Comparison of ENCODE assay signal across 8 cellular contexts in the genomic region with DNA sequence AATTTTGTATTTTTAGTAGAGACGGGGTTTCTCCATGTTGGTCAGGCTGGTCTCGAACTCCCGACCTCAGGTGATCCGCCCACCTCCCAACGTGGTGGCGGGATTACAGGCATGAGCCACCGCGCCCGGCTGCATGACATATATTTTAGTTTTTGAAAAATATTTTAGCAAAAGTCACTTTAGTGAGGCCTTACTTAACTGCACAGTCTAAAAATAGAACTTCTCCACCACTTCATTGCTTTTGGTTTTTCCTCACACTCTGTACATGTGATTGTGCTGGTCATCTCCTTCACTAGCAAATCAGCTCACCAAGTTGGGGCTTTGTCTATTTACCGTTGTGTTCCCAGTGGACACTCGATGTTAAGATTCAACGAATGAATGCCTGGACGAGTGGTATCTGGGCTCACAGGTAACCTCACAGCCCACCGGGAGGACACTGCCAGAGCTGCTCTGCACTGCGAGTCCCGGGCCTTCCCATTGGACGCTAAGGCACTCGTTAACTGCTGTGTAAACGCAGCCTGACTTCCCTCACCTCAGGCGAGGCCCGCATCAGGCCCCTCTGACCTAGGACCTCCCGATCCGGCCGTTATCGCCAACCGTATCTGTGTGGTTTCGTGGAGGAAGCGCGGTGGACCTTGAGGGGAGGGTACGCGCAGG. TPM values are rescaled to one million over a fixed set of nuclear protein-coding genes. Genes with fewer than 3 reads are reported as not detected.
DNase-seq lines count a peak whose midpoint lies in the region; ATAC-seq and TF ChIP-seq lines count a peak whose summit lies in the region.

No MANE protein-coding gene starts in this region.

- ATAC-seq in GM19035 (IDR thresholded peaks at IDR 0.05; ENCODE audit: unreplicated experiment) (peak; percentile 32), HG03196 (IDR thresholded peaks at IDR 0.05; ENCODE audit: unreplicated experiment) (peak; percentile 39)

- TF ChIP-seq CTCF in CD14-positive monocyte (IDR thresholded peaks at IDR 0.05) (no peak), epithelial cell of esophagus (IDR thresholded peaks at IDR 0.05; ENCODE audit: insufficient read depth, low read depth, low read length, missing control alignments) (no peak)

- H3K36me3 Mint-ChIP-seq in CD14-positive monocyte: no peaks in the 10 kb centered on the region

- peak overlapping the region; percentile 97 for H3K27ac ChIP-seq in stomach smooth muscle (ENCODE audit: low read length)

- peak overlapping the region; percentile 89 to 97 for H3K9ac ChIP-seq in stomach smooth muscle (ENCODE audit: low read length in 2 of 2)

- H3K4me3 ChIP-seq in epithelial cell of esophagus (ENCODE audit: low read length) (peak overlapping the region; percentile 80), stomach smooth muscle (ENCODE audit: low read length in 2 of 2) (peak overlapping the region; percentile 85 to 88)

- intact Hi-C loops in CD14-positive monocyte (cut with micrococcal nuclease): no loop called here

- H3K4me1 Mint-ChIP-seq in CD14-positive monocyte: peaks cover 18% of the 10 kb centered on the region

- H3K36me3 ChIP-seq in stomach smooth muscle (ENCODE audit: control insufficient read depth in 2 of 2, insufficient read depth in 2 of 2, low read length in 2 of 2): no peaks in the 10 kb centered on the region

- DNase-seq in CD14-positive monocyte (ENCODE audit: low spot score) (no peak), NCI-H345 (lab: John Stamatoyannopoulos, UW) (peak; percentile 79), epithelial cell of esophagus (ENCODE audit: low read depth) (peak; percentile 72), middle frontal gyrus (ENCODE audit: extremely low spot score, low spot score) (peak; percentile 17)
- DNase-seq in activated CD4-positive, alpha-beta T cell treated with anti-CD3 and anti-CD28 coated beads, Interleukin-2, amount 50 U/mL, for 48 hours: peak; percentile 74 to 77

- peak overlapping the region; percentile 92 to 98 (median 97) for H3K27ac Mint-ChIP-seq in CD14-positive monocyte

- peaks cover 0 to 3% (median 0%) of the 10 kb centered on the region in 3 donors for H3K27me3 Mint-ChIP-seq in CD14-positive monocyte (ENCODE audit: low read depth in 3 of 3)

- H3K27me3 ChIP-seq in stomach smooth muscle (ENCODE audit: control insufficient read depth in 1 of 2, insufficient read depth in 2 of 2, low read length in 2 of 2): no peaks in the 10 kb centered on the region

- peaks cover 7% of the 10 kb centered on the region for H3K4me1 ChIP-seq in stomach smooth muscle (ENCODE audit: control insufficient read depth, insufficient read depth, low read length)

- H3K9me3 Mint-ChIP-seq in CD14-positive monocyte: no peaks in the 10 kb centered on the region

- peak overlapping the region; percentile 91 to 95 for H3K4me3 Mint-ChIP-seq in CD14-positive monocyte

- H3K9me3 ChIP-seq in stomach smooth muscle (ENCODE audit: control insufficient read depth in 2 of 2, low read length in 2 of 2): no peaks in the 10 kb centered on the region

RNA-seq across cellular contexts. Expression of gene ZNF692, which starts 14.0 kb away (rescaled TPM):
- polyA plus RNA-seq in CD14-positive monocyte: 1 to 10 TPM; 2.2 to 2.4 TPM

RNA-seq across cellular contexts. Expression of gene PGBD2, which starts 33.2 kb away (rescaled TPM):
- polyA plus RNA-seq in CD14-positive monocyte: 1 to 10 TPM; 2.9 to 3.9 TPM

RNA-seq across cellular contexts. Expression of gene ZNF672, which starts 34.9 kb away (rescaled TPM):
- polyA plus RNA-seq in CD14-positive monocyte: 10 to 100 TPM; 23.4 to 23.9 TPM

RNA-seq across cellular contexts. Expression of gene SH3BP5L, which starts 47.2 kb away (rescaled TPM):
- polyA plus RNA-seq in CD14-positive monocyte: 1 to 10 TPM; 4.0 to 4.3 TPM
